In the genomic region with DNA sequence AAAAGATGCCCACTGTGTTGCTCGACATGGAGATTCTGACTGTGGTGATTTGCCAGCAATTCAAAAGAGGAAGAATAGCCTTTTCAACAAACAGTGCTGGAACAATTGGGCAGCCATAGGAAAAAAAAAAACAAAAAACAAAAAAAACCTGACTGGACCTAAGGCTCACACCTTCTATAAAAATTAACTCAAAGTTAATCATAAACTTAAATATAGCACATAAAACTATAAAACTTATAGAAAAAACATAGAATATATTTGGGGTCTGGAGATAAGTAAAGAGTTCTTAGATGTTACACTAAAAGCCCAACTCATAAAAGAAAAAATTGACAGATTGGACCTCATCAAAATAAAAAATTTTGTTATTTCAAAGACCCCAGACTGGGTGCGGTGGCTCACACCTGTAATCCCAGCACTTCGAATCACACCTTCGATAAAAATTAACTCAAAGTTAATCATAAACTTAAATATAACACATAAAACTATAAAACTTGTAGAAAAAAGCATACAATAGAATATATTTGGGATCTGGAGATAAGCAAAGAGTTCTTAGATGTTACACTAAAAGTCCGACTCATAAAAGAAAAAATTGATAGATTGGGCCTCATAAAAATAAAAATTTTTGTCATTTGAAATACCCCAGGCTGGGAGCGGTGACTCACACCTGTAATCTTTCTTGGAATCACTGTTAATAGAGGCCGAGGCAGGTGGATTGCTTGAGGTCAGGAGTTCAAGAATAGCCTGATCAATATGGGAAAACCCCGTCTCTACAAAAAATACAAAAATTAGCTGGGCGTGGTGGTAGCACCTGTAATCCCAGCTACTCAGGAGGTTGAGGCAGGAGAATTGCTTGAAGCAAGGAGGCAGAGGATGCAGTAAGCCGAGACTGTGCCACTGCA, we compare ENCODE assay signal across 25 cellular contexts.
"Had no signal": no experiment of that assay in that cellular context is flagged by ENCODE, and none has a peak within 500 bp of the region (broad histone marks: within the 10 kb centered on the region; RNA-seq: fewer than 3 reads in every experiment).

No MANE protein-coding gene starts in this region.

- H3K27ac ChIP-seq: adrenal gland, SK-N-MC had no signal

- H3K4me3 ChIP-seq: adrenal gland, SK-N-MC had no signal

- H3K9me3 ChIP-seq: adrenal gland had no signal

- DNase-seq: activated CD4-positive, alpha-beta T cell treated with anti-CD3 and anti-CD28 coated beads for 4 hours; activated CD8-positive, alpha-beta memory T cell treated with anti-CD3 and anti-CD28 coated beads, Interleukin-2, amount 50 U/mL, for 4 hours; activated CD8-positive, alpha-beta T cell treated with anti-CD3 and anti-CD28 coated beads for 36 hours; activated gamma-delta T cell treated with Interleukin-2 at 50 U/mL for 16 hours; activated naive CD4-positive, alpha-beta T cell treated with anti-CD3 and anti-CD28 coated beads, Interleukin-2, amount 10 ng/mL, durations not matched to agents 7 days and 5 days; activated naive CD8-positive, alpha-beta T cell treated with anti-CD3 and anti-CD28 coated beads, Interleukin-2, amount 10 ng/mL, durations not matched to agents 7 days and 5 days; activated T-cell treated with anti-CD3 and anti-CD28 coated beads, Interleukin-2, amount 50 U/mL, for 72 hours; adrenal gland; anterior cingulate cortex; Kasumi-1; KBM-7; NCI-H1092; NCI-H1417; NCI-H2029; NCI-H2107; NCI-H345; NCI-H510A; NCI-H526 treated with DMSO at 0.1 percent for 48 hours; NCI-H82; RPMI8226; T-helper 1 cell had no signal

- ATAC-seq: activated CD4-positive, CD25-positive, alpha-beta regulatory T cell treated with anti-CD3 and anti-CD28 coated beads, Interleukin-2, amount 50 U/mL, for 24 hours; activated CD8-positive, alpha-beta T cell treated with anti-CD3 and anti-CD28 coated beads for 36 hours; activated T-cell treated with anti-CD3 and anti-CD28 coated beads, Interleukin-2, amount 50 U/mL, for 72 hours; Panc1; Right ventricle myocardium inferior had no signal

- H3K27me3 ChIP-seq: adrenal gland had no signal

- H3K36me3 ChIP-seq: adrenal gland had no signal

- H3K4me1 ChIP-seq: adrenal gland had no signal
